ENCODE assay signal across 10 cellular contexts in genomic region chr7:100166966-100167911, GRCh38. TPM values are rescaled to one million over a fixed set of nuclear protein-coding genes. Genes with fewer than 3 reads are reported as not detected.
DNase-seq lines count a peak whose midpoint lies in the region; ATAC-seq, FAIRE-seq and TF ChIP-seq lines count a peak whose summit lies in the region.
"Had no signal": no experiment of that assay in that cellular context is flagged by ENCODE, and none has a peak within 500 bp of the region (broad histone marks: within the 10 kb centered on the region; RNA-seq: fewer than 3 reads in every experiment).

No MANE protein-coding gene starts in this region.

- TF ChIP-seq RAD21 in H1 (IDR thresholded peaks at IDR 0.05 in 1 of 2, conservative IDR thresholded peaks at IDR 0.05 in 1 of 2; ENCODE audit: low read depth in 2 of 2, low read length in 2 of 2), result no peak

- H3K79me2 ChIP-seq in H1 (ENCODE audit: control insufficient read depth in 1 of 2, insufficient read depth in 2 of 2, low read length in 2 of 2) (no peaks in the 10 kb centered on the region), neural progenitor cell (ENCODE audit: low read depth) (no peaks in the 10 kb centered on the region)

- H3K4me1 ChIP-seq in BLaER1 treated with 17β-estradiol and CSF1 and Interleukin-3, amounts not matched to agents 10 nM and 100 nM, result peaks cover 42 to 70% (median 55%) of the 10 kb centered on the region in 10 experiments
- H3K4me1 ChIP-seq in NT2/D1 (ENCODE audit: insufficient read depth, insufficient read length) (peaks cover 17% of the 10 kb centered on the region), H1 (replicated peaks in 1 of 4; ENCODE audit: control insufficient read depth in 3 of 4, insufficient read depth in 4 of 4, low read length in 3 of 4) (peaks cover 11 to 29% (median 18%) of the 10 kb centered on the region in 4 experiments), neural progenitor cell (peaks cover 36% of the 10 kb centered on the region)

- H2AFZ ChIP-seq in H1 (ENCODE audit: low read length), result no peak overlapping the region
- H2AFZ ChIP-seq in neural progenitor cell (replicated peaks), result peak overlapping the region; percentile 78

- 0 out of 2 replicates have a peak overlapping the region, but pooled peaks have one; percentile 33 for H2BK12ac ChIP-seq in H1 (ENCODE audit: low read depth, low read length)

- peaks cover 49% of the 10 kb centered on the region for H3K4me1 Mint-ChIP-seq in neural progenitor cell

- H3K23me2 ChIP-seq in H1 (ENCODE audit: low read depth, low read length), result peaks cover 14% of the 10 kb centered on the region; the same call in 1 of the 2 replicates

- H3K4me2 ChIP-seq in BLaER1 treated with 17β-estradiol and CSF1 and Interleukin-3, amounts not matched to agents 10 nM and 100 nM, result peak overlapping the region; percentile 71 to 99 (median 85)
- peak overlapping the region; percentile 86 to 89 for H3K4me2 ChIP-seq in H1 (ENCODE audit: insufficient read depth in 1 of 2, low read depth in 2 of 2, low read length in 2 of 2)
- peak overlapping the region; percentile 89 for H3K4me2 ChIP-seq in neural progenitor cell

- CTCF ChIA-PET in H1 (lab: Charles Lee; ENCODE audit: partially characterized antibody), result interaction anchor here (0.7 to 11.2 kb wide), 14 partner anchors 10 to 55 kb away, joined by 3 to 94 read pairs (median 5); partner anchors contain the start of genes GPC2 and STAG3

- no peaks in the 10 kb centered on the region for H3K9me3 ChIP-seq in BLaER1 treated with 17β-estradiol and CSF1 and Interleukin-3, amounts not matched to agents 10 nM and 100 nM (replicated peaks in 1 of 11)
- H3K9me3 ChIP-seq in NT2/D1 (ENCODE audit: insufficient read depth, low read length) (no peaks in the 10 kb centered on the region), H1 (ENCODE audit: insufficient read depth in 2 of 2, low read depth in 1 of 2, low read length in 1 of 2) (no peaks in the 10 kb centered on the region), neural progenitor cell (ENCODE audit: low read depth) (no peaks in the 10 kb centered on the region)

- no peak for TF ChIP-seq EP300 in H1 (IDR thresholded peaks at IDR 0.05; ENCODE audit: borderline replicate concordance in 1 of 2, low read depth in 2 of 2, low read length in 2 of 2)

- peak overlapping the region; percentile 72; the same call in 1 of the 2 replicates for H2BK15ac ChIP-seq in H1 (ENCODE audit: low read length)

- peak overlapping the region in 4 of 11 experiments; percentile 0 to 52 (median 20); a peak in 5 of 22 replicates for H3K9ac ChIP-seq in BLaER1 treated with 17β-estradiol and CSF1 and Interleukin-3, amounts not matched to agents 10 nM and 100 nM
- peak overlapping the region; percentile 32 for H3K9ac ChIP-seq in NT2/D1 (ENCODE audit: insufficient read length, low read depth)
- H3K9ac ChIP-seq in H1 (replicated peaks in 1 of 4; ENCODE audit: extremely low read depth in 1 of 4, low read depth in 3 of 4, low read length in 3 of 4), result no peak overlapping the region
- H3K9ac ChIP-seq in neural progenitor cell, result no peak overlapping the region

- H3K79me1 ChIP-seq in H1 (ENCODE audit: low read depth, low read length), result no peaks in the 10 kb centered on the region; the same call in 1 of the 2 replicates

- no peak overlapping the region for H3K14ac ChIP-seq in H1 (ENCODE audit: insufficient read length)

- H3F3A ChIP-seq in neural progenitor cell (ENCODE audit: low read depth), result peaks cover 39% of the 10 kb centered on the region

- ATAC-seq in HG03025 (IDR thresholded peaks at IDR 0.05; ENCODE audit: low FRiP score, unreplicated experiment) (no peak), GM18519 (IDR thresholded peaks at IDR 0.05; ENCODE audit: low FRiP score, unreplicated experiment) (no peak)

- H2BK5ac ChIP-seq in H1 (ENCODE audit: low read depth, low read length), result peak overlapping the region; percentile 44; the same call in 1 of the 2 replicates

- H3K4me3 ChIP-seq in BLaER1 treated with 17β-estradiol and CSF1 and Interleukin-3, amounts not matched to agents 10 nM and 100 nM, result peak overlapping the region in 7 of 10 experiments; percentile 17 to 63 (median 34); a peak in 8 of 20 replicates
- peak overlapping the region; percentile 45 for H3K4me3 ChIP-seq in NT2/D1 (ENCODE audit: insufficient read length, low read depth)
- peak overlapping the region; percentile 47 to 77 (median 63); a peak in 7 of 8 replicates for H3K4me3 ChIP-seq in H1 (ENCODE audit: extremely low read depth in 1 of 4, insufficient read depth in 2 of 4, low read depth in 3 of 4, low read length in 4 of 4)
- peak overlapping the region; percentile 49 for H3K4me3 ChIP-seq in neural progenitor cell

- no peak overlapping the region for H3K23ac ChIP-seq in H1 (ENCODE audit: insufficient read length)

- H3K27ac ChIP-seq in BLaER1 treated with 17β-estradiol and CSF1 and Interleukin-3, amounts not matched to agents 10 nM and 100 nM, result peak overlapping the region in 2 of 11 experiments; percentile 35 to 38; a peak in 4 of 22 replicates
- H3K27ac ChIP-seq in H1 (ENCODE audit: low read depth, low read length) (no peak overlapping the region), neural progenitor cell (no peak overlapping the region)

- peaks cover 0 to 51% (median 19%) of the 10 kb centered on the region in 11 experiments; a peak in 16 of 22 replicates for H4K20me1 ChIP-seq in BLaER1 treated with 17β-estradiol and CSF1 and Interleukin-3, amounts not matched to agents 10 nM and 100 nM
- peaks cover 0 to 3% of the 10 kb centered on the region in 2 experiments for H4K20me1 ChIP-seq in H1 (replicated peaks in 1 of 2; ENCODE audit: control insufficient read depth in 1 of 2, insufficient read depth in 2 of 2, low read length in 2 of 2)
- H4K20me1 ChIP-seq in neural progenitor cell (ENCODE audit: low read depth), result peaks cover 32% of the 10 kb centered on the region

- H4K8ac ChIP-seq in H1 (ENCODE audit: extremely low read depth, insufficient read depth, low read length), result no peak overlapping the region

- peak overlapping the region; percentile 47; the same call in 1 of the 2 replicates for H2AK5ac ChIP-seq in H1 (ENCODE audit: low read depth, low read length)

- DNase-seq in NT2/D1 (ENCODE audit: low read depth, low spot score), result no peak
- DNase-seq in H1 (ENCODE audit: low read depth in 1 of 2, low spot score in 2 of 2), result no peak
- no peak for DNase-seq in neural progenitor cell (ENCODE audit: low spot score)
- DNase-seq in SHP77 (lab: John Stamatoyannopoulos, UW), result no peak
- no peak for DNase-seq in cortex of kidney (lab: John Stamatoyannopoulos, UW)

- peaks cover 0 to 11% (median 0%) of the 10 kb centered on the region in 11 experiments; a peak in 8 of 22 replicates for H3K36me3 ChIP-seq in BLaER1 treated with 17β-estradiol and CSF1 and Interleukin-3, amounts not matched to agents 10 nM and 100 nM
- H3K36me3 ChIP-seq in NT2/D1 (ENCODE audit: insufficient read depth, insufficient read length, low read length), result peaks cover 2% of the 10 kb centered on the region
- H3K36me3 ChIP-seq in H1 (ENCODE audit: control insufficient read depth in 2 of 4, insufficient read depth in 4 of 4, low read length in 3 of 4), result no peaks in the 10 kb centered on the region
- no peaks in the 10 kb centered on the region for H3K36me3 ChIP-seq in neural progenitor cell

- H2BK120ac ChIP-seq in H1 (replicated peaks; ENCODE audit: low read depth, low read length), result no peak overlapping the region

- peak overlapping the region; percentile 80 for H3K4me3 Mint-ChIP-seq in neural progenitor cell

- peaks cover 28 to 67% (median 65%) of the 10 kb centered on the region in 11 experiments for H3K27me3 ChIP-seq in BLaER1 treated with 17β-estradiol and CSF1 and Interleukin-3, amounts not matched to agents 10 nM and 100 nM
- peaks cover 13% of the 10 kb centered on the region for H3K27me3 ChIP-seq in NT2/D1 (ENCODE audit: insufficient read depth, insufficient read length)
- peaks cover 0 to 10% (median 2%) of the 10 kb centered on the region in 4 experiments; a peak in 1 of 7 replicates for H3K27me3 ChIP-seq in H1 (replicated peaks in 1 of 4; ENCODE audit: control insufficient read depth in 3 of 4, extremely low read depth in 1 of 4, insufficient read depth in 3 of 4, low read length in 3 of 4)
- H3K27me3 ChIP-seq in neural progenitor cell, result peaks cover 40% of the 10 kb centered on the region

- H3K18ac ChIP-seq in H1 (ENCODE audit: extremely low read depth, low read length), result peak overlapping the region; percentile 24; the same call in 1 of the 2 replicates

- peak overlapping the region; percentile 20 for H3K27ac Mint-ChIP-seq in neural progenitor cell

- POLR2A ChIA-PET in H1 (lab: Charles Lee; ENCODE audit: partially characterized antibody), result interaction anchor here (0.6 to 11.0 kb wide), 22 partner anchors 10 to 261 kb away, joined by 3 to 145 read pairs (median 4); partner anchors contain the start of genes AP4M1, GPC2, LAMTOR4 and MBLAC1

- no peaks in the 10 kb centered on the region for H3K9me3 Mint-ChIP-seq in neural progenitor cell

- no peak overlapping the region for H3K4ac ChIP-seq in H1 (replicated peaks; ENCODE audit: insufficient read length, low read depth, low read length)

- H3K36me3 Mint-ChIP-seq in neural progenitor cell, result peaks cover 3% of the 10 kb centered on the region

- no peak for FAIRE-seq in H1 (lab: Jason Lieb, UNC)
- FAIRE-seq: RCC 7860 had no signal

- 0 out of 2 replicates have a peak overlapping the region, but pooled peaks have one; percentile 18 for H2BK20ac ChIP-seq in H1 (ENCODE audit: low read length)

- no peak overlapping the region for H3K56ac ChIP-seq in H1 (replicated peaks; ENCODE audit: insufficient read length, low read depth, low read length)

- 59% methylated on average over 14 of the region's 14 CpGs; no CpG with 5 or more reads in 1 of the 2 experiments for WGBS in H1 (ENCODE audit: extremely low coverage in 1 of 2, insufficient coverage in 1 of 2, insufficient read length in 1 of 2, insufficient replicate concordance in 2 of 2, low coverage in 1 of 2, low lambda C conversion rate in 2 of 2, missing lambda C conversion rate in 1 of 2), 2 experiments

- TF ChIP-seq CTCF in H1 (IDR thresholded peaks at IDR 0.05; ENCODE audit: control extremely low read depth in 1 of 3, insufficient read depth in 1 of 3, low read depth in 1 of 3, low read length in 3 of 3) (no peak), neural progenitor cell (IDR thresholded peaks at IDR 0.05) (no peak)

- TF ChIP-seq POLR2A in H1 (IDR thresholded peaks at IDR 0.05; ENCODE audit: control extremely low read depth in 1 of 2, low read depth in 2 of 2, low read length in 2 of 2), result no peak

- peaks cover 24% of the 10 kb centered on the region for H3K27me3 Mint-ChIP-seq in neural progenitor cell (ENCODE audit: insufficient read depth, low read depth)

- no peak overlapping the region for H4K91ac ChIP-seq in H1 (replicated peaks; ENCODE audit: insufficient read length, low read length)

- H4K5ac ChIP-seq in H1 (ENCODE audit: insufficient read length, low read depth, low read length), result no peak overlapping the region

RNA-seq across cellular contexts. Expression of gene GAL3ST4, which starts 1.2 kb away (rescaled TPM):
- total RNA-seq in H1 (2021; fragmentation: NEBNext Ultra II Directional; extraction: Animal tissue kit (Norgen Biotek cat#: 25700)), result 5.1 and 5.3 TPM in 2 replicates
- polyA plus RNA-seq in H1 (2011; rRNA removed), result 13.8 and 15.8 TPM in 2 replicates
- 9.7 TPM for polyA plus RNA-seq in H1 (2011; cell fraction: cytosol; rRNA removed)
- 16.7 TPM for polyA plus RNA-seq in H1 (2011; cell fraction: nucleus; rRNA removed)
- 6.8 to 11.1 TPM (median 8.5 TPM) in 4 replicates for polyA plus RNA-seq in H1 (2012, experiment 1 of 2)
- polyA plus RNA-seq in H1 (2012, experiment 2 of 2), result 5.8 TPM
- polyA plus RNA-seq in H1 (2013, experiment 1 of 2), result 9.2 TPM
- polyA plus RNA-seq in H1 (2013, experiment 2 of 2), result 9.8 TPM
- 6.7 and 6.9 TPM in 2 replicates for polyA minus RNA-seq in H1 (2011; rRNA and poly(A)+ RNA removed)
- 6.5 TPM for polyA minus RNA-seq in H1 (2011; cell fraction: cytosol; rRNA and poly(A)+ RNA removed)
- polyA minus RNA-seq in H1 (2011; cell fraction: nucleus; rRNA and poly(A)+ RNA removed), result 3.9 TPM
- total RNA-seq in neural progenitor cell (ENCODE audit: low replicate concordance), result 0.90 and 2.5 TPM in 2 replicates

RNA-seq across cellular contexts. Expression of gene TRAPPC14, which starts 8.7 kb away (rescaled TPM):
- total RNA-seq in H1 (2021; fragmentation: NEBNext Ultra II Directional; extraction: Animal tissue kit (Norgen Biotek cat#: 25700)), result 20.2 and 22.1 TPM in 2 replicates
- 11.9 and 19.6 TPM in 2 replicates for polyA plus RNA-seq in H1 (2011; rRNA removed)
- polyA plus RNA-seq in H1 (2011; cell fraction: cytosol; rRNA removed), result 8.6 TPM
- 55.1 TPM for polyA plus RNA-seq in H1 (2011; cell fraction: nucleus; rRNA removed)
- polyA plus RNA-seq in H1 (2012, experiment 1 of 2), result 13.7 to 21.2 TPM (median 20.2 TPM) in 4 replicates
- polyA plus RNA-seq in H1 (2012, experiment 2 of 2), result 16.9 TPM
- 16.6 TPM for polyA plus RNA-seq in H1 (2013, experiment 1 of 2)
- 15.0 TPM for polyA plus RNA-seq in H1 (2013, experiment 2 of 2)
- 8.3 and 8.7 TPM in 2 replicates for polyA minus RNA-seq in H1 (2011; rRNA and poly(A)+ RNA removed)
- 6.9 TPM for polyA minus RNA-seq in H1 (2011; cell fraction: cytosol; rRNA and poly(A)+ RNA removed)
- polyA minus RNA-seq in H1 (2011; cell fraction: nucleus; rRNA and poly(A)+ RNA removed), result 21.6 TPM
- total RNA-seq in neural progenitor cell (ENCODE audit: low replicate concordance), result 4.3 and 13.3 TPM in 2 replicates

RNA-seq across cellular contexts. Expression of gene GPC2, which starts 9.9 kb away (rescaled TPM):
- 44.8 and 46.8 TPM in 2 replicates for total RNA-seq in H1 (2021; fragmentation: NEBNext Ultra II Directional; extraction: Animal tissue kit (Norgen Biotek cat#: 25700))
- 25.3 and 47.8 TPM in 2 replicates for polyA plus RNA-seq in H1 (2011; rRNA removed)
- 39.1 TPM for polyA plus RNA-seq in H1 (2011; cell fraction: cytosol; rRNA removed)
- 158 TPM for polyA plus RNA-seq in H1 (2011; cell fraction: nucleus; rRNA removed)
- polyA plus RNA-seq in H1 (2012, experiment 1 of 2), result 31.9 to 46.9 TPM (median 42.9 TPM) in 4 replicates
- 31.2 TPM for polyA plus RNA-seq in H1 (2012, experiment 2 of 2)
- polyA plus RNA-seq in H1 (2013, experiment 1 of 2), result 36.0 TPM
- 33.6 TPM for polyA plus RNA-seq in H1 (2013, experiment 2 of 2)
- 12.6 and 14.1 TPM in 2 replicates for polyA minus RNA-seq in H1 (2011; rRNA and poly(A)+ RNA removed)
- polyA minus RNA-seq in H1 (2011; cell fraction: cytosol; rRNA and poly(A)+ RNA removed), result 18.3 TPM
- 40.0 TPM for polyA minus RNA-seq in H1 (2011; cell fraction: nucleus; rRNA and poly(A)+ RNA removed)
- total RNA-seq in neural progenitor cell (ENCODE audit: low replicate concordance), result 17.0 and 61.0 TPM in 2 replicates

RNA-seq across cellular contexts. Expression of gene STAG3, which starts 10.5 kb away (rescaled TPM):
- total RNA-seq in H1 (2021; fragmentation: NEBNext Ultra II Directional; extraction: Animal tissue kit (Norgen Biotek cat#: 25700)), result 3.3 and 3.8 TPM in 2 replicates
- 1.3 and 1.9 TPM in 2 replicates for polyA plus RNA-seq in H1 (2011; rRNA removed)
- 1.6 TPM for polyA plus RNA-seq in H1 (2011; cell fraction: cytosol; rRNA removed)
- polyA plus RNA-seq in H1 (2011; cell fraction: nucleus; rRNA removed), result 6.5 TPM
- 5.3 to 7.8 TPM (median 6.2 TPM) in 4 replicates for polyA plus RNA-seq in H1 (2012, experiment 1 of 2)
- polyA plus RNA-seq in H1 (2012, experiment 2 of 2), result 3.1 TPM
- 1.8 TPM for polyA plus RNA-seq in H1 (2013, experiment 1 of 2)
- polyA plus RNA-seq in H1 (2013, experiment 2 of 2), result 1.5 TPM
- polyA minus RNA-seq in H1 (2011; rRNA and poly(A)+ RNA removed), result 3.2 and 4.2 TPM in 2 replicates
- 0.44 TPM for polyA minus RNA-seq in H1 (2011; cell fraction: cytosol; rRNA and poly(A)+ RNA removed)
- polyA minus RNA-seq in H1 (2011; cell fraction: nucleus; rRNA and poly(A)+ RNA removed), result 1.5 TPM
- total RNA-seq in neural progenitor cell (ENCODE audit: low replicate concordance), result 0.58 and 1.2 TPM in 2 replicates
- total RNA-seq: renal cortical epithelial cell had no signal

RNA-seq across cellular contexts. Expression of gene LAMTOR4, which starts 18.5 kb away (rescaled TPM):
- total RNA-seq in H1 (2021; fragmentation: NEBNext Ultra II Directional; extraction: Animal tissue kit (Norgen Biotek cat#: 25700)), result 153 and 161 TPM in 2 replicates
- 622 and 735 TPM in 2 replicates for polyA plus RNA-seq in H1 (2011; rRNA removed)
- polyA plus RNA-seq in H1 (2011; cell fraction: cytosol; rRNA removed), result 505 TPM
- 363 TPM for polyA plus RNA-seq in H1 (2011; cell fraction: nucleus; rRNA removed)
- polyA plus RNA-seq in H1 (2012, experiment 1 of 2), result 152 to 293 TPM (median 281 TPM) in 4 replicates
- polyA plus RNA-seq in H1 (2012, experiment 2 of 2), result 327 TPM
- 160 TPM for polyA plus RNA-seq in H1 (2013, experiment 1 of 2)
- polyA plus RNA-seq in H1 (2013, experiment 2 of 2), result 154 TPM
- 44.3 and 46.6 TPM in 2 replicates for polyA minus RNA-seq in H1 (2011; rRNA and poly(A)+ RNA removed)
- 43.1 TPM for polyA minus RNA-seq in H1 (2011; cell fraction: cytosol; rRNA and poly(A)+ RNA removed)
- 53.3 TPM for polyA minus RNA-seq in H1 (2011; cell fraction: nucleus; rRNA and poly(A)+ RNA removed)
- 70.5 and 123 TPM in 2 replicates for total RNA-seq in neural progenitor cell (ENCODE audit: low replicate concordance)
